ENCODE assay signal across 21 cellular contexts in the genomic region with DNA sequence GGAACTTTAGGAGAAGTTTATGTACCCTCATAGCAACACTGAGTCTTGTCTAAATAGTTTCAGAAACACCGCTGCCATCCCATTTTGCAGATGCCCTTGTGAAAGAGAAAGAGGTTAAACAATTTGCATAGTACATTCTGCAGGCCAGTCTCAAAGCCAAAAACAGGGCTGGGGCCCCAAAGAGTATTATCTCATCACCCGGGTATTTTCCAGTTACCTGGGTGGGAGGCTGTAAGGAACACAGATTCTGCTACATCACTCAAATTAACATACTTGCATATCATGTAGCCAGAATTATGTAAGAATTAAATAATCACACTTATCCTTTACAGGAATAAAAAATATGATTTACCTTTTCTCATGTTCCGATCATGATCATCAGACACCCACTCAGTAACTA. TPM values are rescaled to one million over a fixed set of nuclear protein-coding genes. Genes with fewer than 3 reads are reported as not detected.
DNase-seq lines count a peak whose midpoint lies in the region; ATAC-seq and TF ChIP-seq lines count a peak whose summit lies in the region.
"Had no signal": no experiment of that assay in that cellular context is flagged by ENCODE, and none has a peak within 500 bp of the region (broad histone marks: within the 10 kb centered on the region; RNA-seq: fewer than 3 reads in every experiment).

No MANE protein-coding gene starts in this region.

- DNase-seq in type B pancreatic cell (ENCODE audit: extremely low spot score, unreplicated experiment) (no peak), HFFc6 (no peak), CD1c-positive myeloid dendritic cell (ENCODE audit: extremely low spot score) (no peak)
- no peak for DNase-seq in stimulated activated naive B cell treated with anti-CD40 and anti-IgM and Interleukin-4, amounts not matched to agents 10 μg/mL and 1 μg/mL and 100 μg/mL, for 72 hours
- DNase-seq: activated CD4-positive, alpha-beta T cell treated with anti-CD3 and anti-CD28 coated beads, Interleukin-2, amount 50 U/mL, for 1 hour; AML-193; amniotic stem cell; GM23248; KG1; naive thymus-derived CD8-positive, alpha-beta T cell; NCI-H1105; NCI-H526 treated with DMSO at 0.1 percent for 48 hours; posterior cingulate gyrus; SHP77; stimulated activated CD4-positive, alpha-beta T cell treated with anti-CD3 and anti-CD28 coated beads, Interleukin-2, amount 100 ng/mL, for 48 hours; T-helper 1 cell had no signal

- H3K79me2 ChIP-seq in KMS-11 (ENCODE audit: insufficient read depth, low read depth), result peaks cover 12% of the 10 kb centered on the region

- peaks cover 44% of the 10 kb centered on the region for H3K4me1 ChIP-seq in KMS-11 (ENCODE audit: low read depth, poor library complexity, severe bottlenecking)

- peak overlapping the region; percentile 6 for H3K4me3 Mint-ChIP-seq in type B pancreatic cell
- no peak overlapping the region for H3K4me3 Mint-ChIP-seq in HFFc6
- no peak overlapping the region for H3K4me3 Mint-ChIP-seq in stimulated activated naive B cell treated with anti-CD40 and anti-IgM and Interleukin-4, amounts not matched to agents 10 μg/mL and 1 μg/mL and 100 μg/mL, for 72 hours
- H3K4me3 Mint-ChIP-seq: central memory CD8-positive, alpha-beta T cell; naive thymus-derived CD8-positive, alpha-beta T cell had no signal

- H3K27ac Mint-ChIP-seq in type B pancreatic cell (peak overlapping the region; percentile 17), HFFc6 (no peak overlapping the region)
- H3K27ac Mint-ChIP-seq in stimulated activated naive B cell treated with anti-CD40 and anti-IgM and Interleukin-4, amounts not matched to agents 10 μg/mL and 1 μg/mL and 100 μg/mL, for 72 hours, result no peak overlapping the region

- H3K4me2 ChIP-seq in KMS-11, result peak overlapping the region; percentile 61

- H3K27ac ChIP-seq in KMS-11, result peak overlapping the region; percentile 35
- H3K27ac ChIP-seq: GM23248 had no signal

- H3K27me3 Mint-ChIP-seq in type B pancreatic cell (peaks cover 3% of the 10 kb centered on the region), HFFc6 (ENCODE audit: insufficient read depth) (peaks cover 6% of the 10 kb centered on the region)
- H3K27me3 Mint-ChIP-seq in stimulated activated naive B cell treated with anti-CD40 and anti-IgM and Interleukin-4, amounts not matched to agents 10 μg/mL and 1 μg/mL and 100 μg/mL, for 72 hours, result peaks cover 42 to 72% of the 10 kb centered on the region in 2 donors

- H3K4me1 Mint-ChIP-seq in type B pancreatic cell (ENCODE audit: unreplicated experiment) (peaks cover 22% of the 10 kb centered on the region), HFFc6 (ENCODE audit: low read depth) (peaks cover 11% of the 10 kb centered on the region)
- peaks cover 3 to 7% of the 10 kb centered on the region in 2 donors for H3K4me1 Mint-ChIP-seq in stimulated activated naive B cell treated with anti-CD40 and anti-IgM and Interleukin-4, amounts not matched to agents 10 μg/mL and 1 μg/mL and 100 μg/mL, for 72 hours
- H3K4me1 Mint-ChIP-seq: central memory CD8-positive, alpha-beta T cell had no signal

- H3K36me3 ChIP-seq in KMS-11 (ENCODE audit: insufficient read depth), result no peaks in the 10 kb centered on the region

- no peak overlapping the region for H3K4me3 ChIP-seq in KMS-11 (IDR thresholded peaks at IDR 0.05; ENCODE audit: insufficient read depth, low read depth, low read length)
- H3K4me3 ChIP-seq: GM23248 had no signal

- peak overlapping the region; percentile 45 for H2AFZ ChIP-seq in KMS-11 (ENCODE audit: low read depth)
- H2AFZ ChIP-seq: GM23248 had no signal

- H3K27me3 ChIP-seq in KMS-11 (ENCODE audit: insufficient read depth, low read depth), result no peaks in the 10 kb centered on the region

- peak overlapping the region; percentile 1; the same call in 1 of the 2 replicates for H3K9ac ChIP-seq in KMS-11
- H3K9ac ChIP-seq: GM23248 had no signal

- TF ChIP-seq CTCF in KMS-11 (conservative IDR thresholded peaks at IDR 0.05; ENCODE audit: low read depth, low read length) (0 out of 2 replicates have a peak, but pooled peaks have one; percentile 18), type B pancreatic cell (conservative IDR thresholded peaks at IDR 0.05) (no peak), HFFc6 (IDR thresholded peaks at IDR 0.05) (no peak)

- peak; percentile 41 for ATAC-seq in GM18868 (IDR thresholded peaks at IDR 0.05; ENCODE audit: unreplicated experiment)
- peak; percentile 49 for ATAC-seq in GM21576 (IDR thresholded peaks at IDR 0.05; ENCODE audit: unreplicated experiment)
- ATAC-seq in stimulated activated naive B cell treated with anti-CD40 and anti-IgM and Interleukin-4, amounts not matched to agents 10 μg/mL and 1 μg/mL and 100 μg/mL, for 72 hours (replicated peaks), result no peak
- ATAC-seq: naive thymus-derived CD8-positive, alpha-beta T cell had no signal

- no peaks in the 10 kb centered on the region for H3K36me3 Mint-ChIP-seq in type B pancreatic cell
- no peaks in the 10 kb centered on the region for H3K36me3 Mint-ChIP-seq in HFFc6 (ENCODE audit: low read depth)
- peaks cover 0 to 3% of the 10 kb centered on the region in 2 donors for H3K36me3 Mint-ChIP-seq in stimulated activated naive B cell treated with anti-CD40 and anti-IgM and Interleukin-4, amounts not matched to agents 10 μg/mL and 1 μg/mL and 100 μg/mL, for 72 hours
- H3K36me3 Mint-ChIP-seq: naive thymus-derived CD8-positive, alpha-beta T cell had no signal

- H3K9me3 Mint-ChIP-seq in type B pancreatic cell (no peaks in the 10 kb centered on the region), HFFc6 (no peaks in the 10 kb centered on the region)
- no peaks in the 10 kb centered on the region for H3K9me3 Mint-ChIP-seq in stimulated activated naive B cell treated with anti-CD40 and anti-IgM and Interleukin-4, amounts not matched to agents 10 μg/mL and 1 μg/mL and 100 μg/mL, for 72 hours
- H3K9me3 Mint-ChIP-seq: central memory CD8-positive, alpha-beta T cell; naive thymus-derived CD8-positive, alpha-beta T cell had no signal

- no peaks in the 10 kb centered on the region for H4K20me1 ChIP-seq in KMS-11 (ENCODE audit: insufficient read depth)

RNA-seq across cellular contexts. Expression of a gene that starts 3.1 kb away (rescaled TPM):
- 28.6 and 49.3 TPM in 2 replicates for total RNA-seq in type B pancreatic cell (ENCODE audit: low replicate concordance)
- total RNA-seq in HFFc6 (2021; fragmentation: NEBNext Ultra II Directional; extraction: Animal tissue kit (Norgen Biotek cat#: 25700)), result 10 to 100 TPM; 33.4 to 60.7 (median 48.6) TPM
- total RNA-seq: OCI-LY7 had no signal

Comparison
In these comparisons a context has a peak if more than half of its experiments do, and no peak if none do; other contexts are left out.
1. ATAC-seq: peak in GM18868 (single experiment) and GM21576 (single experiment); none in stimulated activated naive B cell treated with anti-CD40 and anti-IgM and Interleukin-4, amounts not matched to agents 10 μg/mL and 1 μg/mL and 100 μg/mL, for 72 hours (0 of 2).